In the genomic region with DNA sequence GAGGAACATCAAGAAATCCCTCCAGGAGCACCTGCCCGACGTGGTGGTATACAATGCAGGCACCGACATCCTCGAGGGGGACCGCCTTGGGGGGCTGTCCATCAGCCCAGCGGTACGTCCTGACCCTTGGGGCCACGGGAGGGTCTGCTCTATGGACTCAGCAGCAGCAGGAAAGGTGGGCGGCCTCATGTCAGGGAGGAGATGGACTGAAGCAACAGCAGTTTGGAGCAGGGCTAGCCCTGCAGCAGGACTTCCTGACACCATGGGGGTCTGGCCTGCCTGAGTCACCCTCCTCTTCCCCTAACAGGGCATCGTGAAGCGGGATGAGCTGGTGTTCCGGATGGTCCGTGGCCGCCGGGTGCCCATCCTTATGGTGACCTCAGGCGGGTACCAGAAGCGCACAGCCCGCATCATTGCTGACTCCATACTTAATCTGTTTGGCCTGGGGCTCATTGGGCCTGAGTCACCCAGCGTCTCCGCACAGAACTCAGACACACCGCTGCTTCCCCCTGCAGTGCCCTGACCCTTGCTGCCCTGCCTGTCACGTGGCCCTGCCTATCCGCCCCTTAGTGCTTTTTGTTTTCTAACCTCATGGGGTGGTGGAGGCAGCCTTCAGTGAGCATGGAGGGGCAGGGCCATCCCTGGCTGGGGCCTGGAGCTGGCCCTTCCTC, we compare ENCODE assay signal across 1 cellular context.
TF ChIP-seq lines count a peak whose summit lies in the region.

No MANE protein-coding gene starts in this region.

TF ChIP-seq in K562, 482 proteins besides CTCF, POLR2A, EP300 and RAD21:
- no peak for TF ChIP-seq ZSCAN32 (CRISPR knock-in tag; IDR thresholded peaks at IDR 0.05)
- no peak for TF ChIP-seq NONO (IDR thresholded peaks at IDR 0.05; ENCODE audit: low read depth in 2 of 2, low read length in 1 of 2)
- TF ChIP-seq, protein P1, sequence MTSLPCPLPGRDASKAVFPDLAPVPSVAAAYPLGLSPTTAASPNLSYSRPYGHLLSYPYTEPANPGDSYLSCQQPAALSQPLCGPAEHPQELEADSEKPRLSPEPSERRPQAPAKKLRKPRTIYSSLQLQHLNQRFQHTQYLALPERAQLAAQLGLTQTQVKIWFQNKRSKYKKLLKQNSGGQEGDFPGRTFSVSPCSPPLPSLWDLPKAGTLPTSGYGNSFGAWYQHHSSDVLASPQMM (CRISPR knock-in tag; IDR thresholded peaks at IDR 0.05): no peak
- no peak for TF ChIP-seq ILF3 (IDR thresholded peaks at IDR 0.05; ENCODE audit: borderline replicate concordance)
- TF ChIP-seq ZNF212 (CRISPR knock-in tag; IDR thresholded peaks at IDR 0.05): no peak
- TF ChIP-seq SIN3A (IDR thresholded peaks at IDR 0.05; ENCODE audit: borderline replicate concordance in 2 of 2, control insufficient read depth in 1 of 2, low read depth in 2 of 2, low read length in 2 of 2): no peak
- no peak for TF ChIP-seq ZC3H8 (IDR thresholded peaks at IDR 0.05)
- TF ChIP-seq SRSF7 (optimal IDR thresholded peaks at IDR 0.05; ENCODE audit: low read depth, low read length): no peak
- TF ChIP-seq ZNF589 (CRISPR knock-in tag; IDR thresholded peaks at IDR 0.05; ENCODE audit: low read depth): no peak
- no peak for TF ChIP-seq THRAP3 (IDR thresholded peaks at IDR 0.05; ENCODE audit: borderline replicate concordance)
- TF ChIP-seq MTA2 (IDR thresholded peaks at IDR 0.05; ENCODE audit: low read depth): no peak
- TF ChIP-seq DPF2 (IDR thresholded peaks at IDR 0.05): no peak
- peak; percentile 51; the same call in 1 of the 2 replicates for TF ChIP-seq RAD51 (IDR thresholded peaks at IDR 0.05; ENCODE audit: borderline replicate concordance, low read depth)
- TF ChIP-seq FOSL1 (tag; conservative IDR thresholded peaks at IDR 0.05): peak; percentile 39; the same call in 1 of the 2 replicates
- no peak for TF ChIP-seq E4F1 (CRISPR knock-in tag; IDR thresholded peaks at IDR 0.05; ENCODE audit: borderline replicate concordance)
- 0 out of 2 replicates have a peak, but pooled peaks have one; percentile 48 for TF ChIP-seq ZC3H4 (CRISPR knock-in tag; IDR thresholded peaks at IDR 0.05; ENCODE audit: borderline replicate concordance)
- no peak for TF ChIP-seq NFYB (IDR thresholded peaks at IDR 0.05; ENCODE audit: extremely low read depth, insufficient read length)
- no peak for TF ChIP-seq WHSC1 (IDR thresholded peaks at IDR 0.05; ENCODE audit: low read length)
- no peak for TF ChIP-seq MAFG (tag; conservative IDR thresholded peaks at IDR 0.05)
- TF ChIP-seq PHF21A (IDR thresholded peaks at IDR 0.05; ENCODE audit: borderline replicate concordance, low read depth): no peak
- no peak for TF ChIP-seq SIX5 (IDR thresholded peaks at IDR 0.05; ENCODE audit: borderline replicate concordance in 1 of 2, insufficient read depth in 1 of 2, low read depth in 1 of 2, low read length in 2 of 2)
- TF ChIP-seq YY1 (IDR thresholded peaks at IDR 0.05; ENCODE audit: borderline replicate concordance in 1 of 3, control insufficient read depth in 1 of 3, extremely low read depth in 1 of 3, insufficient read depth in 3 of 3, insufficient read length in 1 of 3, insufficient replicate concordance in 2 of 3, low read depth in 1 of 3, low read length in 2 of 3): no peak
- 0 out of 2 replicates have a peak, but pooled peaks have one; percentile 16 for TF ChIP-seq STAG1 (CRISPR knock-in tag; IDR thresholded peaks at IDR 0.05; ENCODE audit: borderline replicate concordance)
- TF ChIP-seq THAP12 (CRISPR knock-in tag; IDR thresholded peaks at IDR 0.05): no peak
- TF ChIP-seq, protein P2, sequence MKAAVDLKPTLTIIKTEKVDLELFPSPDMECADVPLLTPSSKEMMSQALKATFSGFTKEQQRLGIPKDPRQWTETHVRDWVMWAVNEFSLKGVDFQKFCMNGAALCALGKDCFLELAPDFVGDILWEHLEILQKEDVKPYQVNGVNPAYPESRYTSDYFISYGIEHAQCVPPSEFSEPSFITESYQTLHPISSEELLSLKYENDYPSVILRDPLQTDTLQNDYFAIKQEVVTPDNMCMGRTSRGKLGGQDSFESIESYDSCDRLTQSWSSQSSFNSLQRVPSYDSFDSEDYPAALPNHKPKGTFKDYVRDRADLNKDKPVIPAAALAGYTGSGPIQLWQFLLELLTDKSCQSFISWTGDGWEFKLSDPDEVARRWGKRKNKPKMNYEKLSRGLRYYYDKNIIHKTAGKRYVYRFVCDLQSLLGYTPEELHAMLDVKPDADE (conservative IDR thresholded peaks at IDR 0.05; ENCODE audit: control insufficient read depth, low read depth, low read length): no peak
- peak; percentile 70 for TF ChIP-seq USF2 (CRISPR knock-in tag; IDR thresholded peaks at IDR 0.05)
- TF ChIP-seq ZNF785 (CRISPR knock-in tag; IDR thresholded peaks at IDR 0.05): no peak
- TF ChIP-seq MED1 (CRISPR knock-in tag; IDR thresholded peaks at IDR 0.05; ENCODE audit: borderline replicate concordance): 0 out of 2 replicates have a peak, but pooled peaks have one; percentile 52
- TF ChIP-seq ADNP (tag; IDR thresholded peaks at IDR 0.05): no peak
- TF ChIP-seq BRF1 (IDR thresholded peaks at IDR 0.05; ENCODE audit: borderline replicate concordance, extremely low read depth, insufficient read length): no peak
- no peak for TF ChIP-seq CBX8 (IDR thresholded peaks at IDR 0.05; ENCODE audit: borderline replicate concordance, extremely low read depth, low read depth, low read length, poor library complexity, severe bottlenecking)
- no peak for TF ChIP-seq FOXK1 (CRISPR knock-in tag; IDR thresholded peaks at IDR 0.05; ENCODE audit: borderline replicate concordance)
- no peak for TF ChIP-seq BRD4 (IDR thresholded peaks at IDR 0.05)
- TF ChIP-seq, protein P3, sequence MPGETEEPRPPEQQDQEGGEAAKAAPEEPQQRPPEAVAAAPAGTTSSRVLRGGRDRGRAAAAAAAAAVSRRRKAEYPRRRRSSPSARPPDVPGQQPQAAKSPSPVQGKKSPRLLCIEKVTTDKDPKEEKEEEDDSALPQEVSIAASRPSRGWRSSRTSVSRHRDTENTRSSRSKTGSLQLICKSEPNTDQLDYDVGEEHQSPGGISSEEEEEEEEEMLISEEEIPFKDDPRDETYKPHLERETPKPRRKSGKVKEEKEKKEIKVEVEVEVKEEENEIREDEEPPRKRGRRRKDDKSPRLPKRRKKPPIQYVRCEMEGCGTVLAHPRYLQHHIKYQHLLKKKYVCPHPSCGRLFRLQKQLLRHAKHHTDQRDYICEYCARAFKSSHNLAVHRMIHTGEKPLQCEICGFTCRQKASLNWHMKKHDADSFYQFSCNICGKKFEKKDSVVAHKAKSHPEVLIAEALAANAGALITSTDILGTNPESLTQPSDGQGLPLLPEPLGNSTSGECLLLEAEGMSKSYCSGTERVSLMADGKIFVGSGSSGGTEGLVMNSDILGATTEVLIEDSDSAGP (CRISPR knock-in tag; IDR thresholded peaks at IDR 0.05): no peak
- no peak for TF ChIP-seq PCBP1 (IDR thresholded peaks at IDR 0.05; ENCODE audit: low read depth, low read length, poor library complexity, severe bottlenecking)
- no peak for TF ChIP-seq CREBBP (IDR thresholded peaks at IDR 0.05; ENCODE audit: low read depth, low read length)
- peak; percentile 81 for TF ChIP-seq USF1 (CRISPR knock-in tag; IDR thresholded peaks at IDR 0.05)
- TF ChIP-seq, protein P4, sequence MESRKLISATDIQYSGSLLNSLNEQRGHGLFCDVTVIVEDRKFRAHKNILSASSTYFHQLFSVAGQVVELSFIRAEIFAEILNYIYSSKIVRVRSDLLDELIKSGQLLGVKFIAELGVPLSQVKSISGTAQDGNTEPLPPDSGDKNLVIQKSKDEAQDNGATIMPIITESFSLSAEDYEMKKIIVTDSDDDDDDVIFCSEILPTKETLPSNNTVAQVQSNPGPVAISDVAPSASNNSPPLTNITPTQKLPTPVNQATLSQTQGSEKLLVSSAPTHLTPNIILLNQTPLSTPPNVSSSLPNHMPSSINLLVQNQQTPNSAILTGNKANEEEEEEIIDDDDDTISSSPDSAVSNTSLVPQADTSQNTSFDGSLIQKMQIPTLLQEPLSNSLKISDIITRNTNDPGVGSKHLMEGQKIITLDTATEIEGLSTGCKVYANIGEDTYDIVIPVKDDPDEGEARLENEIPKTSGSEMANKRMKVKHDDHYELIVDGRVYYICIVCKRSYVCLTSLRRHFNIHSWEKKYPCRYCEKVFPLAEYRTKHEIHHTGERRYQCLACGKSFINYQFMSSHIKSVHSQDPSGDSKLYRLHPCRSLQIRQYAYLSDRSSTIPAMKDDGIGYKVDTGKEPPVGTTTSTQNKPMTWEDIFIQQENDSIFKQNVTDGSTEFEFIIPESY (CRISPR knock-in tag; IDR thresholded peaks at IDR 0.05): no peak
- TF ChIP-seq KAT8 (IDR thresholded peaks at IDR 0.05; ENCODE audit: low read depth): no peak
